In genomic region chr1:8917536-8917935, GRCh38 we compare ENCODE assay signal across 8 cellular contexts. TPM values are rescaled to one million over a fixed set of nuclear protein-coding genes. Genes with fewer than 3 reads are reported as not detected.
"Had no signal": no experiment of that assay in that cellular context is flagged by ENCODE, and none has a peak within 500 bp of the region (broad histone marks: within the 10 kb centered on the region; RNA-seq: fewer than 3 reads in every experiment).

No MANE protein-coding gene starts in this region.

RNA-seq across cellular contexts. Expression of gene CA6, which starts 28.1 kb away (rescaled TPM):
- total RNA-seq: adrenal gland, aorta, breast epithelium, cerebellum, MCF 10A, PC-9, Right ventricle myocardium superior, SJSA1 had no signal
- polyA plus RNA-seq: adrenal gland, aorta had no signal
